In the genomic region with DNA sequence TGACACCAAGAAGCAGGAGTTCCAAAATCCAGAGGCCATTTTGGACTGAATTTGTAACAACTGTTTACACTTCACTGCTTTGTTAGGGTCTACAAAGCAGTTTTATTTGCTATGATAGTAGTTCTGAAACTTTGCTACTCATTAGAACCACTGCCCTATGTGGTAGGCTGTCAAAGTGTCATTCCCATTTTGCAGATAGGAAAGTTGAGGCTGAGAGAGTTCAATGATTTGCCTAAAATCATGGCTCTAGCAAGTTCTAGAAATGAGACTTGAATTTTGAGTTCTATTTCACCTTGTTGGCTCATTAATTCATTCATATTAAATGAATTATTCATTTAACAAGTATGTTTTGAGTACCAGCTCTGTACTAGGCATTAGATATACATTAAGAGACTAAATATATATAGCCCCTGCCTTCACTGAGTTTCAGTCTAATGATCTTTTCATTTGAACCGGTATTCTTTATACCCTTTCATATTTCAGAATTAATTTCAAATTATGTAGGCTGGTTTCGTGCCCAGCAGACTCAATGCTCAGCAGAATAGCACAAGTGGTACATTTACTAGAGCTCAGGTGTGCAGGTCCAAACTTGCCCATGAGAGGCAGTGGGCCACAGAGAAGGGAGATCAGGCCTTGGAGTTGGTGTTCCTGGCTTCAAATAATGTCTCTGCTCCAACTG, we compare ENCODE assay signal across 17 cellular contexts.
DNase-seq lines count a peak whose midpoint lies in the region; ATAC-seq, FAIRE-seq and TF ChIP-seq lines count a peak whose summit lies in the region.
"Had no signal": no experiment of that assay in that cellular context is flagged by ENCODE, and none has a peak within 500 bp of the region (broad histone marks: within the 10 kb centered on the region; RNA-seq: fewer than 3 reads in every experiment).

No MANE protein-coding gene starts in this region.

- TF ChIP-seq CTCF in HepG2 (CRISPR knock-in tag; IDR thresholded peaks at IDR 0.05), result no peak
- TF ChIP-seq CTCF in right lobe of liver (IDR thresholded peaks at IDR 0.05), result no peak
- no peak for TF ChIP-seq CTCF in colonic mucosa (IDR thresholded peaks at IDR 0.05)
- no peak for TF ChIP-seq CTCF in osteocyte (IDR thresholded peaks at IDR 0.05)

- H3K9me3 ChIP-seq in HepG2 (ENCODE audit: low read length) (no peaks in the 10 kb centered on the region), right lobe of liver (no peaks in the 10 kb centered on the region), colonic mucosa (no peaks in the 10 kb centered on the region), aorta (ENCODE audit: control insufficient read depth, low read length) (no peaks in the 10 kb centered on the region)

- 95% methylated on average over 2 of the region's 2 CpGs for WGBS in HepG2 (ENCODE audit: low lambda C conversion rate)
- 95% methylated on average over 2 of the region's 2 CpGs for WGBS in right lobe of liver (ENCODE audit: insufficient coverage, low coverage, low lambda C conversion rate, missing lambda C conversion rate)
- 92 to 97% methylated on average over 2 of the region's 2 CpGs for WGBS in aorta, 2 donors

- DNase-seq in HepG2 (ENCODE audit: low spot score) (no peak), right lobe of liver (no peak), colonic mucosa (no peak), osteocyte (ENCODE audit: extremely low spot score, unreplicated experiment) (no peak), H4 (ENCODE audit: low spot score) (no peak), activated gamma-delta T cell (lab: John Stamatoyannopoulos, UW) (no peak), aorta (no peak)
- DNase-seq: activated naive CD4-positive, alpha-beta T cell treated with anti-CD3 and anti-CD28 coated beads for 36 hours; AML-193; central memory CD4-positive, alpha-beta T cell; natural killer cell; NCI-H1092 treated with DMSO at 0.1 percent for 48 hours; NCI-H345; stimulated activated naive CD4-positive, alpha-beta T cell had no signal

- TF ChIP-seq EP300 in HepG2 (IDR thresholded peaks at IDR 0.05; ENCODE audit: low read depth in 2 of 2, low read length in 2 of 2) (no peak), HepG2 (CRISPR knock-in tag; IDR thresholded peaks at IDR 0.05; ENCODE audit: borderline replicate concordance) (no peak)

- intact Hi-C loops in HepG2 (cut with micrococcal nuclease; ENCODE audit: unreplicated experiment), result no loop called here
- intact Hi-C loops in right lobe of liver (cut with DNase I), result no loop called here
- intact Hi-C loops in colonic mucosa (cut with DNase I), result no loop called here
- intact Hi-C loops in aorta (cut with DNase I), result loop anchor here (5.0 to 10.0 kb wide), 2 partner anchors 62 to 104 kb away; no protein-coding TSS in a partner anchor

- POLR2A ChIA-PET in HepG2 (lab: Yijun Ruan, JAX), result interaction anchor here (0.8 to 2.3 kb wide), 2 partner anchors 14 to 95 kb away, joined by 3 to 7 read pairs; no protein-coding TSS in a partner anchor

- BruUV-seq in HepG2 (replicated peaks; lab: Mats Ljungman, UMichigan), result no TSS peak

- H3K9me3 Mint-ChIP-seq in osteocyte (ENCODE audit: unreplicated experiment), result no peaks in the 10 kb centered on the region
- H3K9me3 Mint-ChIP-seq: activated naive CD4-positive, alpha-beta T cell treated with anti-CD3 and anti-CD28 coated beads for 36 hours; IgD-negative memory B cell; natural killer cell had no signal

- peaks cover 79% of the 10 kb centered on the region for H3K4me1 Mint-ChIP-seq in osteocyte (ENCODE audit: unreplicated experiment)
- H3K4me1 Mint-ChIP-seq: IgD-negative memory B cell, natural killer cell had no signal

- H3K27ac Mint-ChIP-seq in osteocyte (ENCODE audit: unreplicated experiment), result peak overlapping the region; percentile 87
- H3K27ac Mint-ChIP-seq: activated naive CD4-positive, alpha-beta T cell treated with anti-CD3 and anti-CD28 coated beads for 36 hours; IgD-negative memory B cell; natural killer cell had no signal

- no peak for TF ChIP-seq RAD21 in HepG2 (CRISPR knock-in tag; IDR thresholded peaks at IDR 0.05)

- H3K36me3 Mint-ChIP-seq in osteocyte (ENCODE audit: unreplicated experiment), result peaks cover 2% of the 10 kb centered on the region
- H3K36me3 Mint-ChIP-seq: IgD-negative memory B cell, natural killer cell had no signal

- 0 out of 5 replicates have a peak, but pooled peaks cover 0 to 2% of the 10 kb centered on the region in 2 experiments for H3K27me3 ChIP-seq in HepG2 (ENCODE audit: control insufficient read depth in 1 of 2, insufficient read depth in 2 of 2, low read length in 2 of 2)
- no peaks in the 10 kb centered on the region for H3K27me3 ChIP-seq in right lobe of liver
- no peaks in the 10 kb centered on the region for H3K27me3 ChIP-seq in colonic mucosa
- H3K27me3 ChIP-seq in aorta (ENCODE audit: control insufficient read depth in 1 of 2, insufficient read depth in 2 of 2, low read length in 1 of 2), result no peaks in the 10 kb centered on the region

- no peak overlapping the region for H3K4me3 Mint-ChIP-seq in osteocyte (ENCODE audit: unreplicated experiment)
- H3K4me3 Mint-ChIP-seq: activated naive CD4-positive, alpha-beta T cell treated with anti-CD3 and anti-CD28 coated beads for 36 hours; IgD-negative memory B cell; natural killer cell had no signal

- in situ Hi-C loops in HepG2 (cut with HindIII; ENCODE audit: extremely low pct_ligation_motif_present, low pct_unique_long_range_greater_than_20kb), result no loop called here

- TF ChIP-seq POLR2A in HepG2 (IDR thresholded peaks at IDR 0.05; ENCODE audit: insufficient read depth in 1 of 2, low read depth in 2 of 2, low read length in 2 of 2), result no peak
- no peak for TF ChIP-seq POLR2A in right lobe of liver (IDR thresholded peaks at IDR 0.05)

- H3K4me3 ChIP-seq in HepG2 (replicated peaks in 1 of 3; ENCODE audit: insufficient read depth in 1 of 3, low read depth in 2 of 3, low read length in 3 of 3) (no peak overlapping the region), right lobe of liver (no peak overlapping the region), colonic mucosa (no peak overlapping the region), aorta (ENCODE audit: low read length in 2 of 2) (no peak overlapping the region)

- H3K9ac ChIP-seq in HepG2 (ENCODE audit: insufficient read depth, low read depth, low read length) (no peak overlapping the region), colonic mucosa (ENCODE audit: low read depth in 2 of 2, low read length in 2 of 2) (no peak overlapping the region)

- peaks cover 42% of the 10 kb centered on the region for H3K4me1 ChIP-seq in HepG2 (ENCODE audit: insufficient read depth, low read length)
- peaks cover 0 to 10% (median 0%) of the 10 kb centered on the region in 4 donors for H3K4me1 ChIP-seq in right lobe of liver
- peaks cover 4% of the 10 kb centered on the region for H3K4me1 ChIP-seq in colonic mucosa
- peaks cover 0 to 2% of the 10 kb centered on the region in 2 donors for H3K4me1 ChIP-seq in aorta (ENCODE audit: control insufficient read depth in 1 of 2, insufficient read depth in 2 of 2, low read length in 2 of 2)

- no peaks in the 10 kb centered on the region for H4K20me1 ChIP-seq in HepG2 (ENCODE audit: insufficient read depth, low read length)

- H3K36me3 ChIP-seq in HepG2 (replicated peaks in 1 of 2; ENCODE audit: control insufficient read depth in 1 of 2, insufficient read depth in 2 of 2, low read length in 2 of 2) (no peaks in the 10 kb centered on the region), right lobe of liver (no peaks in the 10 kb centered on the region), colonic mucosa (no peaks in the 10 kb centered on the region), aorta (ENCODE audit: control insufficient read depth in 1 of 2, insufficient read depth in 2 of 2, low read length in 1 of 2) (no peaks in the 10 kb centered on the region)

- H3K4me2 ChIP-seq in HepG2 (ENCODE audit: low read depth, low read length), result 0 out of 2 replicates have a peak overlapping the region, but pooled peaks have one; percentile 21

- H3K27ac ChIP-seq in HepG2 (ENCODE audit: extremely low read length, insufficient read depth, low read length), result no peak overlapping the region
- H3K27ac ChIP-seq in right lobe of liver, result no peak overlapping the region
- peak overlapping the region; percentile 26 for H3K27ac ChIP-seq in colonic mucosa
- H3K27ac ChIP-seq in aorta (ENCODE audit: low read depth in 1 of 2, low read length in 2 of 2), result peak overlapping the region in 1 of 2 donors; percentile 47

- no peak for FAIRE-seq in HepG2 (lab: Jason Lieb, UNC)
- FAIRE-seq: H1 had no signal

- no peaks in the 10 kb centered on the region for H3K79me2 ChIP-seq in HepG2 (ENCODE audit: insufficient read depth, low read length)

- no peaks in the 10 kb centered on the region for H3K27me3 Mint-ChIP-seq in osteocyte (ENCODE audit: unreplicated experiment)

- ATAC-seq in HepG2 (no peak; the same call in 2 of the 3 replicates), right lobe of liver (no peak), GM19452 (IDR thresholded peaks at IDR 0.05; ENCODE audit: unreplicated experiment) (no peak), aorta (ENCODE audit: low FRiP score) (no peak)
- ATAC-seq: natural killer cell had no signal

- CTCF ChIA-PET in HepG2 (lab: Yijun Ruan, JAX; ENCODE audit: low intra/inter-chr PET ratio, low total read pairs), result no interaction called here

- no peak overlapping the region for H2AFZ ChIP-seq in HepG2 (ENCODE audit: low read length)

TF ChIP-seq in HepG2, 621 proteins besides CTCF, POLR2A, EP300 and RAD21:
- TF ChIP-seq ZNF790 (CRISPR knock-in tag; IDR thresholded peaks at IDR 0.05; ENCODE audit: borderline replicate concordance), result no peak
- peak; percentile 81 for TF ChIP-seq ZNF629 (CRISPR knock-in tag; conservative IDR thresholded peaks at IDR 0.05)

Comparison
In these comparisons a context has a peak if more than half of its experiments do, and no peak if none do; other contexts are left out.
1. intact Hi-C loops: an anchor here in aorta (5.0 to 10.0 kb wide); none called in HepG2, right lobe of liver and colonic mucosa.